28 cellular contexts compared by ENCODE assay signal in the genomic region with DNA sequence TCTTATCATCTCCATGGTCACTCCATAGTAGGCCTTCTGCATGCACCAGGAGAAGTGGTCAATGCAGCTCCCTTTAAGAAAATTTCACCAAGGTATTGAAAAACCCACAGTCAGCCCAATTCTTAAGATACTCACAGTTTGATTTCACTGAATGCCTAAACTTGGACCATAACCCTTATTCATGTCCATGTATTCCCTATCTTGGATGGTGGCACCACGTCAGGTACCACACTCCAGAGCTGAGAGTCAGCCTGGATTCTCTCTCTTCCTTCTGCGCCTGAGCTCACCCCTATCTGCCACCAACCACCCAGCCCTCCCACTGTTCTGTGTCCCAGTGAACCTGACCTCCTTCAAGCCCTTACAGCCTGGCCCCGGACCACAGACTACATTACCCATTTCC.
"Had no signal": no experiment of that assay in that cellular context is flagged by ENCODE, and none has a peak within 500 bp of the region (broad histone marks: within the 10 kb centered on the region; RNA-seq: fewer than 3 reads in every experiment).

No MANE protein-coding gene starts in this region.

- H3K4me3 Mint-ChIP-seq: dendritic cell treated with granulocyte-macrophage colony-stimulating factor and Interleukin-4, amounts not matched to agents 40 ng/mL and 50 ng/mL, for 4 days; effector memory CD8-positive, alpha-beta T cell; endodermal cell had no signal

- H3K4me1 ChIP-seq: colonic mucosa, esophagus muscularis mucosa, foreskin keratinocyte, gastrocnemius medialis, heart left ventricle, heart right ventricle had no signal

- ATAC-seq: effector memory CD8-positive, alpha-beta T cell; esophagus mucosa; foreskin keratinocyte; gastrocnemius medialis; gastroesophageal sphincter; heart left ventricle; heart right ventricle had no signal

- H3K9me3 Mint-ChIP-seq: dendritic cell treated with granulocyte-macrophage colony-stimulating factor and Interleukin-4, amounts not matched to agents 40 ng/mL and 50 ng/mL, for 4 days; endodermal cell had no signal

- DNase-seq: colonic mucosa; cortex of kidney; dermis blood vessel endothelial cell; dorsolateral prefrontal cortex; effector CD4-positive, alpha-beta T cell; effector CD8-positive, alpha-beta T cell; effector memory CD4-positive, alpha-beta T cell; effector memory CD8-positive, alpha-beta T cell; endodermal cell; erythroblast; esophagus squamous epithelium; foreskin melanocyte; gastrocnemius medialis; glutamatergic neuron; head of caudate nucleus; heart left ventricle; heart right ventricle had no signal

- H3K36me3 ChIP-seq: colonic mucosa, esophagus muscularis mucosa, esophagus squamous epithelium, gastrocnemius medialis, gastroesophageal sphincter, heart left ventricle, heart right ventricle had no signal

- H3K27ac Mint-ChIP-seq: dendritic cell treated with granulocyte-macrophage colony-stimulating factor and Interleukin-4, amounts not matched to agents 40 ng/mL and 50 ng/mL, for 4 days; effector memory CD8-positive, alpha-beta T cell; endodermal cell had no signal

- H3K4me3 ChIP-seq: colonic mucosa, coronary artery, dorsolateral prefrontal cortex, esophagus muscularis mucosa, esophagus squamous epithelium, gastrocnemius medialis, gastroesophageal sphincter, heart left ventricle, heart right ventricle had no signal

- H3K27ac ChIP-seq: colonic mucosa, coronary artery, dorsolateral prefrontal cortex, epithelial cell of prostate, esophagus muscularis mucosa, esophagus squamous epithelium, foreskin keratinocyte, gastrocnemius medialis, gastroesophageal sphincter, heart left ventricle, heart right ventricle had no signal

- H3K27me3 Mint-ChIP-seq: dendritic cell treated with granulocyte-macrophage colony-stimulating factor and Interleukin-4, amounts not matched to agents 40 ng/mL and 50 ng/mL, for 4 days had no signal

- H3K9me3 ChIP-seq: colonic mucosa, esophagus muscularis mucosa, esophagus squamous epithelium, gastrocnemius medialis, gastroesophageal sphincter, heart left ventricle, heart right ventricle had no signal

- FAIRE-seq: colon, endometrium, endothelial cell of umbilical vein, frontal cortex had no signal

- H3K27me3 ChIP-seq: colonic mucosa, esophagus muscularis mucosa, esophagus squamous epithelium, gastrocnemius medialis, gastroesophageal sphincter, heart left ventricle, heart right ventricle had no signal
